ENCODE assay signal across 18 cellular contexts in genomic region chr10:30116254-30116573, GRCh38.
"Had no signal": no experiment of that assay in that cellular context is flagged by ENCODE, and none has a peak within 500 bp of the region (broad histone marks: within the 10 kb centered on the region; RNA-seq: fewer than 3 reads in every experiment).

No MANE protein-coding gene starts in this region.

- H3K27ac Mint-ChIP-seq: dendritic cell treated with granulocyte-macrophage colony-stimulating factor and Interleukin-4, amounts not matched to agents 40 ng/mL and 50 ng/mL, for 4 days; effector memory CD8-positive, alpha-beta T cell; immature natural killer cell; memory B cell; natural killer cell treated with Interleukin-12 subunit alpha and Interleukin-12 subunit beta and Interleukin-15 and Interleukin-18, amount 100 ng/mL, for 72 hours had no signal

- H3K27me3 ChIP-seq: esophagus squamous epithelium, thyroid gland, upper lobe of right lung had no signal

- H3K36me3 ChIP-seq: esophagus squamous epithelium, left ventricle myocardium inferior, lower lobe of right lung, neutrophil, thyroid gland, upper lobe of right lung had no signal

- H3K27ac ChIP-seq: esophagus squamous epithelium, left ventricle myocardium inferior, lower lobe of right lung, neutrophil, psoas muscle, thyroid gland, upper lobe of right lung had no signal

- H3K9me3 Mint-ChIP-seq: dendritic cell treated with granulocyte-macrophage colony-stimulating factor and Interleukin-4, amounts not matched to agents 40 ng/mL and 50 ng/mL, for 4 days; effector memory CD8-positive, alpha-beta T cell; natural killer cell treated with Interleukin-12 subunit alpha and Interleukin-12 subunit beta and Interleukin-15 and Interleukin-18, amount 100 ng/mL, for 72 hours had no signal

- H3K36me3 Mint-ChIP-seq: immature natural killer cell; memory B cell; natural killer cell treated with Interleukin-12 subunit alpha and Interleukin-12 subunit beta and Interleukin-15 and Interleukin-18, amount 100 ng/mL, for 72 hours had no signal

- H3K4me3 Mint-ChIP-seq: dendritic cell treated with granulocyte-macrophage colony-stimulating factor and Interleukin-4, amounts not matched to agents 40 ng/mL and 50 ng/mL, for 4 days; effector memory CD8-positive, alpha-beta T cell; immature natural killer cell; memory B cell; natural killer cell treated with Interleukin-12 subunit alpha and Interleukin-12 subunit beta and Interleukin-15 and Interleukin-18, amount 100 ng/mL, for 72 hours had no signal

- DNase-seq: cerebellar nuclear complex; effector memory CD8-positive, alpha-beta T cell; esophagus squamous epithelium; foreskin fibroblast; immature natural killer cell; left ventricle myocardium inferior; lower lobe of right lung; midbrain; psoas muscle; stimulated activated CD4-positive, alpha-beta T cell treated with anti-CD3 and anti-CD28 coated beads, Interleukin-2, amount 100 ng/mL, for 48 hours; stimulated activated naive CD4-positive, alpha-beta T cell treated with Interleukin-2 at 50 U/mL for 16 hours; thyroid gland; upper lobe of right lung had no signal

- H3K9me3 ChIP-seq: esophagus squamous epithelium, left ventricle myocardium inferior, lower lobe of right lung, neutrophil, psoas muscle, thyroid gland, upper lobe of right lung had no signal

- ATAC-seq: effector memory CD8-positive, alpha-beta T cell; natural killer cell treated with Interleukin-12 subunit alpha and Interleukin-12 subunit beta and Interleukin-15 and Interleukin-18, amount 100 ng/mL, for 72 hours; psoas muscle had no signal

- H3K4me1 ChIP-seq: upper lobe of right lung had no signal

- H3K4me3 ChIP-seq: esophagus squamous epithelium, left ventricle myocardium inferior, lower lobe of right lung, psoas muscle, smooth muscle cell, thyroid gland had no signal

- H3K27me3 Mint-ChIP-seq: memory B cell had no signal

- H3K4me1 Mint-ChIP-seq: immature natural killer cell, memory B cell had no signal
